Comparison of ENCODE assay signal across 13 cellular contexts in genomic region chr3:88030200-88030599, GRCh38. TPM values are rescaled to one million over a fixed set of nuclear protein-coding genes. Genes with fewer than 3 reads are reported as not detected.
DNase-seq lines count a peak whose midpoint lies in the region; ATAC-seq, FAIRE-seq and TF ChIP-seq lines count a peak whose summit lies in the region.
"Had no signal": no experiment of that assay in that cellular context is flagged by ENCODE, and none has a peak within 500 bp of the region (broad histone marks: within the 10 kb centered on the region; RNA-seq: fewer than 3 reads in every experiment).

No MANE protein-coding gene starts in this region.

- FAIRE-seq in small intestine (lab: Jason Lieb, UNC) = no peak

- DNase-seq in heart right ventricle = no peak
- DNase-seq in Right ventricle myocardium inferior (ENCODE audit: missing footprints) = no peak
- no peak for DNase-seq in T-cell
- DNase-seq in immature natural killer cell = peak; percentile 22 to 25 (median 22)
- DNase-seq in vagina (ENCODE audit: extremely low spot score in 2 of 2) = no peak
- no peak for DNase-seq in small intestine
- no peak for DNase-seq in HK-2 (ENCODE audit: unreplicated experiment)
- DNase-seq in DMS79 treated with DMSO at 0.1 percent for 48 hours (lab: John Stamatoyannopoulos, UW) = no peak
- DNase-seq: activated CD8-positive, alpha-beta memory T cell treated with anti-CD3 and anti-CD28 coated beads, Interleukin-2, amount 50 U/mL, for 48 hours; C1 segment of cervical spinal cord; NCI-H187; T-helper 9 cell had no signal

- ATAC-seq in heart right ventricle = no peak
- ATAC-seq in Right ventricle myocardium inferior = no peak
- no peak for ATAC-seq in T-cell (replicated peaks in 1 of 4)

- no peaks in the 10 kb centered on the region for H3K36me3 ChIP-seq in heart right ventricle
- H3K36me3 ChIP-seq in vagina = no peaks in the 10 kb centered on the region
- H3K36me3 ChIP-seq in small intestine (ENCODE audit: control insufficient read depth in 2 of 2, insufficient read depth in 2 of 2, low read length in 2 of 2) = no peaks in the 10 kb centered on the region
- H3K36me3 ChIP-seq: breast epithelium had no signal

- CTCF ChIA-PET in T-cell (lab: Charles Lee) = interaction anchor here (0.6 kb wide), 2 partner anchors 22 to 133 kb away, joined by 3 to 4 read pairs; no protein-coding TSS in a partner anchor

- H3K4me1 ChIP-seq in heart right ventricle (peaks cover 0 to 27% (median 15%) of the 10 kb centered on the region in 9 donors), vagina (peaks cover 13% of the 10 kb centered on the region), small intestine (ENCODE audit: control insufficient read depth in 2 of 2, insufficient read depth in 1 of 2, low read depth in 1 of 2, low read length in 1 of 2) (no peaks in the 10 kb centered on the region)
- H3K4me1 ChIP-seq: breast epithelium had no signal

- TF ChIP-seq CTCF in heart right ventricle (IDR thresholded peaks at IDR 0.05) (no peak), vagina (IDR thresholded peaks at IDR 0.05) (no peak)

- H3K4me3 Mint-ChIP-seq in T-cell = peak overlapping the region; percentile 48 to 61 (median 57)
- peak overlapping the region; percentile 44 to 89 (median 69) for H3K4me3 Mint-ChIP-seq in immature natural killer cell

- peak overlapping the region; percentile 44 to 79 for H3K27ac Mint-ChIP-seq in T-cell
- peak overlapping the region in 5 of 6 donors; percentile 60 to 92 (median 79) for H3K27ac Mint-ChIP-seq in immature natural killer cell

- no peaks in the 10 kb centered on the region for H3K9me3 Mint-ChIP-seq in T-cell
- H3K9me3 Mint-ChIP-seq in immature natural killer cell = no peaks in the 10 kb centered on the region

- 51 to 65% methylated on average over 3 of the region's 3 CpGs for WGBS in heart right ventricle, 2 donors
- 2 to 23% (median 11%) methylated on average over 3 of the region's 3 CpGs for WGBS in small intestine, 3 donors

- intact Hi-C loops in heart right ventricle (cut with DNase I) = no loop called here
- intact Hi-C loops in Right ventricle myocardium inferior (cut with DNase I) = no loop called here
- intact Hi-C loops in vagina (cut with DNase I) = no loop called here

- H3K4me1 Mint-ChIP-seq in T-cell (peaks cover 37 to 54% (median 41%) of the 10 kb centered on the region in 3 donors), immature natural killer cell (peaks cover 21 to 29% of the 10 kb centered on the region in 2 donors)

- peaks cover 0 to 35% (median 4%) of the 10 kb centered on the region in 11 donors for H3K9me3 ChIP-seq in heart right ventricle
- H3K9me3 ChIP-seq in vagina = peaks cover 6% of the 10 kb centered on the region
- H3K9me3 ChIP-seq in small intestine (ENCODE audit: control insufficient read depth, low read depth) = no peaks in the 10 kb centered on the region

- H3K27me3 ChIP-seq in heart right ventricle (no peaks in the 10 kb centered on the region), vagina (no peaks in the 10 kb centered on the region), small intestine (ENCODE audit: control insufficient read depth in 2 of 2, insufficient read depth in 2 of 2, low read length in 2 of 2) (no peaks in the 10 kb centered on the region)
- H3K27me3 ChIP-seq: breast epithelium had no signal

- peak overlapping the region in 1 of 10 donors; percentile 13 for H3K27ac ChIP-seq in heart right ventricle
- no peak overlapping the region for H3K27ac ChIP-seq in vagina
- H3K27ac ChIP-seq in small intestine (ENCODE audit: low read depth in 1 of 2, low read length in 1 of 2) = no peak overlapping the region
- H3K27ac ChIP-seq: breast epithelium had no signal

- H3K36me3 Mint-ChIP-seq in T-cell (no peaks in the 10 kb centered on the region), immature natural killer cell (no peaks in the 10 kb centered on the region)

- H3K4me3 ChIP-seq in heart right ventricle (peak overlapping the region in 7 of 10 donors; percentile 4 to 32 (median 24)), vagina (peak overlapping the region; percentile 14 to 18), small intestine (ENCODE audit: low read depth in 1 of 2, low read length in 2 of 2) (no peak overlapping the region)
- H3K4me3 ChIP-seq: breast epithelium had no signal

- POLR2A ChIA-PET in T-cell (lab: Charles Lee) = interaction anchor here in 1 of 2 donors (1.6 kb wide), 1 partner anchor 28 kb away, joined by 4 read pairs; the partner anchor contains the start of gene CGGBP1

- TF ChIP-seq POLR2A in vagina (IDR thresholded peaks at IDR 0.05) = no peak

- no peaks in the 10 kb centered on the region for H3K27me3 Mint-ChIP-seq in T-cell
- peaks cover 0 to 4% (median 2%) of the 10 kb centered on the region in 3 donors for H3K27me3 Mint-ChIP-seq in immature natural killer cell (ENCODE audit: low read depth in 3 of 3)

RNA-seq across cellular contexts. Expression of gene CGGBP1, which starts 28.6 kb away (rescaled TPM):
- total RNA-seq in heart right ventricle = 10 to 100 TPM; 38.1 to 63.0 (median 45.8) TPM
- polyA plus RNA-seq in heart right ventricle = 10 to 100 TPM; 28.1 to 39.4 TPM
- 51.6 TPM for total RNA-seq in Right ventricle myocardium inferior
- 100 to 1,000 TPM in 4 of 5 donors, 10 to 100 TPM in 1; 95.7 to 131 (median 112) TPM for total RNA-seq in T-cell
- 100 to 1,000 TPM in 1 of 3 donors, 10 to 100 TPM in 2; 77.5 to 105 (median 81.8) TPM for polyA plus RNA-seq in immature natural killer cell
- 53.3 TPM for total RNA-seq in vagina
- 10 to 100 TPM; 29.2 to 36.9 (median 35.1) TPM for polyA plus RNA-seq in small intestine

RNA-seq across cellular contexts. Expression of gene ZNF654, which starts 28.9 kb away (rescaled TPM):
- total RNA-seq in heart right ventricle (10 to 100 TPM in 6 of 10 donors, 1 to 10 TPM in 4; 6.9 to 13.9 (median 10.9) TPM), Right ventricle myocardium inferior (11.9 TPM), T-cell (10 to 100 TPM; 14.1 to 21.5 (median 17.1) TPM), vagina (16.7 TPM)
- polyA plus RNA-seq in heart right ventricle (1 to 10 TPM; 2.5 to 4.0 TPM), immature natural killer cell (10 to 100 TPM in 1 of 3 donors, 1 to 10 TPM in 2; 7.0 to 13.6 (median 7.5) TPM), small intestine (1 to 10 TPM; 3.0 to 5.6 (median 4.3) TPM)

Comparison
In these comparisons a context has a peak if more than half of its experiments do, and no peak if none do; other contexts are left out.
1. DNase-seq: peak in immature natural killer cell (3 of 3); none in heart right ventricle (0 of 2), Right ventricle myocardium inferior (single experiment), T-cell (0 of 34), vagina (0 of 2), small intestine (single experiment), HK-2 (single experiment) and DMS79 treated with DMSO at 0.1 percent for 48 hours (single experiment).
2. H3K4me3 ChIP-seq: peak in heart right ventricle (7 of 10) and vagina (2 of 2); none in small intestine (0 of 2).